8 cellular contexts compared by ENCODE assay signal in genomic region chr11:79062814-79063762, GRCh38.
DNase-seq lines count a peak whose midpoint lies in the region; ATAC-seq and TF ChIP-seq lines count a peak whose summit lies in the region.

No MANE protein-coding gene starts in this region.

- H3K9me3 ChIP-seq in BE2C, result no peaks in the 10 kb centered on the region

- peaks cover 47% of the 10 kb centered on the region for H3K4me1 ChIP-seq in BE2C

- TF ChIP-seq CTCF in BE2C (IDR thresholded peaks at IDR 0.05; ENCODE audit: low read depth, low read length), result peak; percentile 83
- peak; percentile 40; the same call in 1 of the 2 replicates for TF ChIP-seq CTCF in WI38 (IDR thresholded peaks at IDR 0.05; ENCODE audit: low read depth, low read length)
- peak; percentile 68 for TF ChIP-seq CTCF in kidney epithelial cell (IDR thresholded peaks at IDR 0.05; ENCODE audit: insufficient read depth, low read length, poor library complexity, severe bottlenecking)

- no peaks in the 10 kb centered on the region for H3K36me3 ChIP-seq in BE2C
- no peaks in the 10 kb centered on the region for H3K36me3 ChIP-seq in kidney epithelial cell (ENCODE audit: control insufficient read depth, insufficient read depth, low read length)

- DNase-seq in BE2C, result peak; percentile 77
- DNase-seq in kidney epithelial cell (ENCODE audit: low read depth), result no peak
- no peak for DNase-seq in HCEC 1CT
- no peak for DNase-seq in stimulated activated CD4-positive, alpha-beta T cell treated with anti-CD3 and anti-CD28 coated beads, Interleukin-12 subunit alpha, Interleukin-12 subunit beta, amount 100 ng/mL, for 4 hours
- no peak for DNase-seq in GM19238 (ENCODE audit: insufficient read length, low spot score)

- ATAC-seq in HG03342 (IDR thresholded peaks at IDR 0.05; ENCODE audit: unreplicated experiment), result peak; percentile 44
- no peak for ATAC-seq in HG03196 (IDR thresholded peaks at IDR 0.05; ENCODE audit: unreplicated experiment)

- no peaks in the 10 kb centered on the region for H3K27me3 ChIP-seq in BE2C
- no peaks in the 10 kb centered on the region for H3K27me3 ChIP-seq in kidney epithelial cell (ENCODE audit: control insufficient read depth, insufficient read depth, low read length)

- H3K4me3 ChIP-seq in BE2C (ENCODE audit: low read depth, low read length), result no peak overlapping the region
- no peak overlapping the region for H3K4me3 ChIP-seq in WI38 (ENCODE audit: low read depth, low read length)
- H3K4me3 ChIP-seq in kidney epithelial cell (ENCODE audit: low read depth, low read length), result no peak overlapping the region
